ENCODE assay signal across 21 cellular contexts in genomic region chr10:120998782-120999285, GRCh38.
DNase-seq lines count a peak whose midpoint lies in the region; ATAC-seq and TF ChIP-seq lines count a peak whose summit lies in the region.
"Had no signal": no experiment of that assay in that cellular context is flagged by ENCODE, and none has a peak within 500 bp of the region (broad histone marks: within the 10 kb centered on the region; RNA-seq: fewer than 3 reads in every experiment).

No MANE protein-coding gene starts in this region.

- peaks cover 5% of the 10 kb centered on the region for H3K9me3 ChIP-seq in neural progenitor cell (ENCODE audit: low read depth)
- H3K9me3 ChIP-seq in vagina: no peaks in the 10 kb centered on the region
- H3K9me3 ChIP-seq: BLaER1, HAP-1 had no signal

- no peak for TF ChIP-seq CTCF in neural progenitor cell (IDR thresholded peaks at IDR 0.05)
- TF ChIP-seq CTCF in vagina (IDR thresholded peaks at IDR 0.05): no peak

- no peak overlapping the region for H3K4me2 ChIP-seq in neural progenitor cell

- no peak overlapping the region for H3K9ac ChIP-seq in neural progenitor cell
- H3K9ac ChIP-seq: BLaER1 had no signal

- H3K27me3 Mint-ChIP-seq in activated CD4-positive, alpha-beta T cell treated with anti-CD3 and anti-CD28 coated beads, Interleukin-2, amount 10 ng/mL, durations not matched to agents 24 days and 14 days: no peaks in the 10 kb centered on the region
- peaks cover 4% of the 10 kb centered on the region for H3K27me3 Mint-ChIP-seq in activated CD4-positive, alpha-beta T cell treated with anti-CD3 and anti-CD28 coated beads for 36 hours
- H3K27me3 Mint-ChIP-seq in IgD-negative memory B cell (no peaks in the 10 kb centered on the region), neural progenitor cell (ENCODE audit: insufficient read depth, low read depth) (no peaks in the 10 kb centered on the region)

- H3K27ac ChIP-seq in neural progenitor cell (no peak overlapping the region), vagina (no peak overlapping the region)
- H3K27ac ChIP-seq: 22Rv1, BLaER1, C4-2B had no signal

- H3K4me3 ChIP-seq in neural progenitor cell (no peak overlapping the region), vagina (no peak overlapping the region)
- H3K4me3 ChIP-seq: BLaER1, GM12878, HAP-1 had no signal

- H3K36me3 Mint-ChIP-seq in activated CD4-positive, alpha-beta T cell treated with anti-CD3 and anti-CD28 coated beads, Interleukin-2, amount 10 ng/mL, durations not matched to agents 24 days and 14 days (ENCODE audit: low read depth): no peaks in the 10 kb centered on the region
- H3K36me3 Mint-ChIP-seq in activated CD4-positive, alpha-beta T cell treated with anti-CD3 and anti-CD28 coated beads for 36 hours (ENCODE audit: low read depth): no peaks in the 10 kb centered on the region
- H3K36me3 Mint-ChIP-seq in IgD-negative memory B cell: no peaks in the 10 kb centered on the region
- H3K36me3 Mint-ChIP-seq in neural progenitor cell: no peaks in the 10 kb centered on the region
- H3K36me3 Mint-ChIP-seq: CD4-positive, CD25-positive, alpha-beta regulatory T cell; CD8-positive, alpha-beta T cell had no signal

- no peaks in the 10 kb centered on the region for H3K79me2 ChIP-seq in neural progenitor cell (ENCODE audit: low read depth)

- H3K4me1 ChIP-seq in neural progenitor cell (no peaks in the 10 kb centered on the region), vagina (no peaks in the 10 kb centered on the region)
- H3K4me1 ChIP-seq: HAP-1 had no signal

- peaks cover 3% of the 10 kb centered on the region for H3K9me3 Mint-ChIP-seq in activated CD4-positive, alpha-beta T cell treated with anti-CD3 and anti-CD28 coated beads, Interleukin-2, amount 10 ng/mL, durations not matched to agents 24 days and 14 days
- H3K9me3 Mint-ChIP-seq in activated CD4-positive, alpha-beta T cell treated with anti-CD3 and anti-CD28 coated beads for 36 hours (ENCODE audit: low read depth): peaks cover 5% of the 10 kb centered on the region
- H3K9me3 Mint-ChIP-seq in IgD-negative memory B cell (peaks cover under 1 to 7% (median 6%) of the 10 kb centered on the region in 3 donors), neural progenitor cell (peaks cover 3% of the 10 kb centered on the region)

- no peaks in the 10 kb centered on the region for H3K4me1 Mint-ChIP-seq in activated CD4-positive, alpha-beta T cell treated with anti-CD3 and anti-CD28 coated beads, Interleukin-2, amount 10 ng/mL, durations not matched to agents 24 days and 14 days
- no peaks in the 10 kb centered on the region for H3K4me1 Mint-ChIP-seq in activated CD4-positive, alpha-beta T cell treated with anti-CD3 and anti-CD28 coated beads for 36 hours
- H3K4me1 Mint-ChIP-seq in IgD-negative memory B cell (no peaks in the 10 kb centered on the region), neural progenitor cell (peaks cover 20% of the 10 kb centered on the region)
- H3K4me1 Mint-ChIP-seq: B cell had no signal

- CTCF ChIA-PET in activated CD4-positive, alpha-beta T cell treated with anti-CD3 and anti-CD28 coated beads for 36 hours (lab: Charles Lee): no interaction called here

- H3K4me3 Mint-ChIP-seq in activated CD4-positive, alpha-beta T cell treated with anti-CD3 and anti-CD28 coated beads, Interleukin-2, amount 10 ng/mL, durations not matched to agents 24 days and 14 days: no peak overlapping the region
- no peak overlapping the region for H3K4me3 Mint-ChIP-seq in activated CD4-positive, alpha-beta T cell treated with anti-CD3 and anti-CD28 coated beads for 36 hours
- H3K4me3 Mint-ChIP-seq in IgD-negative memory B cell (no peak overlapping the region), neural progenitor cell (no peak overlapping the region)
- H3K4me3 Mint-ChIP-seq: B cell; CD8-positive, alpha-beta T cell had no signal

- H3K36me3 ChIP-seq in neural progenitor cell: peaks cover 1% of the 10 kb centered on the region
- no peaks in the 10 kb centered on the region for H3K36me3 ChIP-seq in vagina
- H3K36me3 ChIP-seq: BLaER1, HAP-1 had no signal

- ATAC-seq in activated CD4-positive, alpha-beta T cell treated with anti-CD3 and anti-CD28 coated beads for 36 hours: no peak
- no peak for ATAC-seq in HG02973 (IDR thresholded peaks at IDR 0.05; ENCODE audit: unreplicated experiment)
- ATAC-seq: CD8-positive, alpha-beta T cell; GM12878 had no signal

- peak; percentile 35 for DNase-seq in activated CD4-positive, alpha-beta T cell treated with anti-CD3 and anti-CD28 coated beads, Interleukin-2, amount 10 ng/mL, durations not matched to agents 24 days and 14 days
- no peak for DNase-seq in activated CD4-positive, alpha-beta T cell treated with anti-CD3 and anti-CD28 coated beads for 36 hours
- DNase-seq in neural progenitor cell (ENCODE audit: low spot score): no peak
- DNase-seq in vagina (ENCODE audit: extremely low spot score in 2 of 2): peak; percentile 58 to 89
- no peak for DNase-seq in middle frontal gyrus (ENCODE audit: extremely low spot score, low spot score)
- no peak for DNase-seq in NCI-H524 (lab: John Stamatoyannopoulos, UW)
- DNase-seq: CD4-positive, CD25-positive, alpha-beta regulatory T cell; CD8-positive, alpha-beta T cell; DMS 273 treated with DMSO at 0.1 percent for 48 hours; DMS79; EL; GDM1; GOT3 had no signal

- no peak overlapping the region for H2AFZ ChIP-seq in neural progenitor cell (replicated peaks)

- H3K27me3 ChIP-seq in neural progenitor cell: no peaks in the 10 kb centered on the region
- no peaks in the 10 kb centered on the region for H3K27me3 ChIP-seq in vagina
- H3K27me3 ChIP-seq: BLaER1 had no signal

- no peak overlapping the region for H3K27ac Mint-ChIP-seq in activated CD4-positive, alpha-beta T cell treated with anti-CD3 and anti-CD28 coated beads, Interleukin-2, amount 10 ng/mL, durations not matched to agents 24 days and 14 days
- no peak overlapping the region for H3K27ac Mint-ChIP-seq in activated CD4-positive, alpha-beta T cell treated with anti-CD3 and anti-CD28 coated beads for 36 hours
- H3K27ac Mint-ChIP-seq in IgD-negative memory B cell (peak overlapping the region in 2 of 3 donors; percentile 34 to 44), neural progenitor cell (peak overlapping the region; percentile 83)
- H3K27ac Mint-ChIP-seq: B cell; CD4-positive, CD25-positive, alpha-beta regulatory T cell; CD8-positive, alpha-beta T cell had no signal

- intact Hi-C loops in activated CD4-positive, alpha-beta T cell treated with anti-CD3 and anti-CD28 coated beads, Interleukin-2, amount 10 ng/mL, durations not matched to agents 24 days and 14 days (cut with micrococcal nuclease): no loop called here
- intact Hi-C loops in activated CD4-positive, alpha-beta T cell treated with anti-CD3 and anti-CD28 coated beads for 36 hours (cut with DNase I, micrococcal nuclease): no loop called here
- intact Hi-C loops in vagina (cut with DNase I): no loop called here

- no peaks in the 10 kb centered on the region for H4K20me1 ChIP-seq in neural progenitor cell (ENCODE audit: low read depth)
- H4K20me1 ChIP-seq: BLaER1 had no signal

- no peaks in the 10 kb centered on the region for H3F3A ChIP-seq in neural progenitor cell (ENCODE audit: low read depth)

- TF ChIP-seq POLR2A in vagina (IDR thresholded peaks at IDR 0.05): no peak

- POLR2A ChIA-PET in activated CD4-positive, alpha-beta T cell treated with anti-CD3 and anti-CD28 coated beads for 36 hours (lab: Charles Lee): no interaction called here

Comparison
In these comparisons a context has a peak if more than half of its experiments do, and no peak if none do; other contexts are left out.
1. DNase-seq: peak in activated CD4-positive, alpha-beta T cell treated with anti-CD3 and anti-CD28 coated beads, Interleukin-2, amount 10 ng/mL, durations not matched to agents 24 days and 14 days (single experiment) and vagina (2 of 2); none in activated CD4-positive, alpha-beta T cell treated with anti-CD3 and anti-CD28 coated beads for 36 hours (single experiment), neural progenitor cell (single experiment), middle frontal gyrus (single experiment) and NCI-H524 (0 of 2).
2. H3K27ac Mint-ChIP-seq: peak in IgD-negative memory B cell (2 of 3) and neural progenitor cell (single experiment); none in activated CD4-positive, alpha-beta T cell treated with anti-CD3 and anti-CD28 coated beads, Interleukin-2, amount 10 ng/mL, durations not matched to agents 24 days and 14 days (single experiment) and activated CD4-positive, alpha-beta T cell treated with anti-CD3 and anti-CD28 coated beads for 36 hours (single experiment).